Comparison of ENCODE assay signal across 9 cellular contexts in genomic region chrX:2501246-2502102, GRCh38. TPM values are rescaled to one million over a fixed set of nuclear protein-coding genes. Genes with fewer than 3 reads are reported as not detected.
DNase-seq lines count a peak whose midpoint lies in the region; ATAC-seq, FAIRE-seq and TF ChIP-seq lines count a peak whose summit lies in the region.
"Had no signal": no experiment of that assay in that cellular context is flagged by ENCODE, and none has a peak within 500 bp of the region (broad histone marks: within the 10 kb centered on the region; RNA-seq: fewer than 3 reads in every experiment).

No MANE protein-coding gene starts in this region.

- H3K27ac ChIP-seq in left ventricle myocardium inferior (replicated peaks) (no peak overlapping the region), skin epidermis (peak overlapping the region in 17 of 21 experiments; percentile 0 to 99 (median 94))

- DNase-seq in T-helper 1 cell (no peak), activated B cell treated with CpG ODN at 0.5 μM for 24 hours (no peak), left ventricle myocardium inferior (no peak), EL (no peak), MV-4-11 (lab: John Stamatoyannopoulos, UW) (no peak), RCC 7860 (ENCODE audit: low spot score) (no peak)

- peaks cover 23% of the 10 kb centered on the region for H3K4me1 Mint-ChIP-seq in T-helper 1 cell treated with Interleukin-12 subunit alpha and Interleukin-12 subunit beta and Interleukin-4 antibody, amounts not matched to agents 30 μg/mL and 1 μg/mL, for 36 hours (ENCODE audit: low read depth)
- H3K4me1 Mint-ChIP-seq in activated B cell treated with CpG ODN at 0.5 μM for 24 hours = peaks cover 31% of the 10 kb centered on the region

- H3K27ac Mint-ChIP-seq in T-helper 1 cell treated with Interleukin-12 subunit alpha and Interleukin-12 subunit beta and Interleukin-4 antibody, amounts not matched to agents 30 μg/mL and 1 μg/mL, for 36 hours = peak overlapping the region; percentile 74
- H3K27ac Mint-ChIP-seq in activated B cell treated with CpG ODN at 0.5 μM for 24 hours = peak overlapping the region; percentile 65

- intact Hi-C loops in activated B cell treated with CpG ODN at 0.5 μM for 24 hours (cut with micrococcal nuclease) = loop anchor here (5.0 kb wide), 2 partner anchors 191 to 1049 kb away; partner anchors contain the start of genes ASMTL and CD99
- intact Hi-C loops in left ventricle myocardium inferior (cut with micrococcal nuclease) = no loop called here

- H3K27me3 Mint-ChIP-seq in T-helper 1 cell treated with Interleukin-12 subunit alpha and Interleukin-12 subunit beta and Interleukin-4 antibody, amounts not matched to agents 30 μg/mL and 1 μg/mL, for 36 hours (ENCODE audit: low read depth) = no peaks in the 10 kb centered on the region
- H3K27me3 Mint-ChIP-seq in activated B cell treated with CpG ODN at 0.5 μM for 24 hours = no peaks in the 10 kb centered on the region

- peaks cover 6% of the 10 kb centered on the region for H3K36me3 Mint-ChIP-seq in T-helper 1 cell treated with Interleukin-12 subunit alpha and Interleukin-12 subunit beta and Interleukin-4 antibody, amounts not matched to agents 30 μg/mL and 1 μg/mL, for 36 hours (ENCODE audit: low read depth)
- H3K36me3 Mint-ChIP-seq in activated B cell treated with CpG ODN at 0.5 μM for 24 hours (ENCODE audit: low read depth) = peaks cover 10% of the 10 kb centered on the region

- POLR2A ChIA-PET in activated B cell treated with CpG ODN at 0.5 μM for 24 hours (lab: Charles Lee) = no interaction called here

- H3K4me3 ChIP-seq in left ventricle myocardium inferior (peak overlapping the region; percentile 88), skin epidermis (peak overlapping the region; percentile 56 to 99 (median 78))

- H3K9me3 Mint-ChIP-seq in T-helper 1 cell treated with Interleukin-12 subunit alpha and Interleukin-12 subunit beta and Interleukin-4 antibody, amounts not matched to agents 30 μg/mL and 1 μg/mL, for 36 hours = no peaks in the 10 kb centered on the region
- H3K9me3 Mint-ChIP-seq in activated B cell treated with CpG ODN at 0.5 μM for 24 hours = no peaks in the 10 kb centered on the region

- H3K4me1 ChIP-seq in left ventricle myocardium inferior = peaks cover 41% of the 10 kb centered on the region

- peak overlapping the region; percentile 75 for H3K4me3 Mint-ChIP-seq in T-helper 1 cell treated with Interleukin-12 subunit alpha and Interleukin-12 subunit beta and Interleukin-4 antibody, amounts not matched to agents 30 μg/mL and 1 μg/mL, for 36 hours
- H3K4me3 Mint-ChIP-seq in activated B cell treated with CpG ODN at 0.5 μM for 24 hours = peak overlapping the region; percentile 72

- ATAC-seq in activated B cell treated with CpG ODN at 0.5 μM for 24 hours (ENCODE audit: low read depth) = no peak

- TF ChIP-seq CTCF in activated B cell treated with CpG ODN at 0.5 μM for 24 hours (IDR thresholded peaks at IDR 0.05) = no peak
- no peak for TF ChIP-seq CTCF in left ventricle myocardium inferior (IDR thresholded peaks at IDR 0.05; ENCODE audit: borderline replicate concordance)

- FAIRE-seq in RCC 7860 (lab: Jason Lieb, UNC) = no peak

- H3K27me3 ChIP-seq in left ventricle myocardium inferior (ENCODE audit: low read depth) = no peaks in the 10 kb centered on the region
- H3K27me3 ChIP-seq: heart right ventricle had no signal

- H3K36me3 ChIP-seq in left ventricle myocardium inferior = no peaks in the 10 kb centered on the region

- CTCF ChIA-PET in activated B cell treated with CpG ODN at 0.5 μM for 24 hours (lab: Charles Lee) = no interaction called here

- H3K9me3 ChIP-seq in left ventricle myocardium inferior (replicated peaks) = no peaks in the 10 kb centered on the region
- H3K9me3 ChIP-seq: heart right ventricle had no signal

RNA-seq across cellular contexts. Expression of gene DHRSX, which starts 0.7 kb away (rescaled TPM):
- total RNA-seq in activated B cell treated with CpG ODN at 0.5 μM for 24 hours (23.2 and 28.3 TPM in 2 replicates), left ventricle myocardium inferior (35.3 TPM)

RNA-seq across cellular contexts. Expression of gene ZBED1, which starts 0.7 kb away (rescaled TPM):
- total RNA-seq in activated B cell treated with CpG ODN at 0.5 μM for 24 hours = 49.5 and 50.1 TPM in 2 replicates
- 64.8 TPM for total RNA-seq in left ventricle myocardium inferior
